Comparison of ENCODE assay signal across 16 cellular contexts in genomic region chr7:137539111-137539715, GRCh38.
DNase-seq lines count a peak whose midpoint lies in the region; ATAC-seq and TF ChIP-seq lines count a peak whose summit lies in the region.
"Had no signal": no experiment of that assay in that cellular context is flagged by ENCODE, and none has a peak within 500 bp of the region (broad histone marks: within the 10 kb centered on the region; RNA-seq: fewer than 3 reads in every experiment).

No MANE protein-coding gene starts in this region.

- peak; percentile 69 for DNase-seq in Daoy (ENCODE audit: low read depth)
- peak; percentile 26 for DNase-seq in LoVo (ENCODE audit: low spot score)
- peak; percentile 74 for DNase-seq in mammary epithelial cell
- peak; percentile 91 for DNase-seq in mesenchymal stem cell
- no peak for DNase-seq in NCI-H345 (lab: John Stamatoyannopoulos, UW)
- DNase-seq in activated gamma-delta T cell (lab: John Stamatoyannopoulos, UW), result no peak
- DNase-seq in retina, result no peak
- DNase-seq: activated CD4-positive, CD25-positive, alpha-beta regulatory T cell treated with anti-CD3 and anti-CD28 coated beads, Interleukin-2, amount 50 U/mL, for 72 hours; activated T-cell treated with anti-CD3 and anti-CD28 coated beads, Interleukin-2, amount 50 U/mL, for 1 hour; CD4-positive, CD25-positive, alpha-beta regulatory T cell; H7; mucosa of descending colon; NCI-H1436; SIG-M5; stimulated activated CD4-positive, alpha-beta T cell treated with anti-CD3 and anti-CD28 coated beads, Interleukin-4, amount 100 ng/mL, for 4 hours had no signal

- peak overlapping the region; percentile 84 for H4K8ac ChIP-seq in mesenchymal stem cell (ENCODE audit: low read length)

- no TSS peak for BruUV-seq in mammary epithelial cell (replicated peaks; lab: Mats Ljungman, UMichigan)

- H3K23ac ChIP-seq in mesenchymal stem cell (ENCODE audit: low read length in 2 of 2), result no peak overlapping the region

- peak overlapping the region; percentile 55 to 87 for H3K4ac ChIP-seq in mesenchymal stem cell (ENCODE audit: low read depth in 1 of 2, low read length in 2 of 2)

- peak overlapping the region; percentile 70 to 98 for H3K18ac ChIP-seq in mesenchymal stem cell (ENCODE audit: low read depth in 1 of 2, low read length in 2 of 2)

- peak overlapping the region; percentile 2 for H4K91ac ChIP-seq in mesenchymal stem cell (ENCODE audit: low read length)

- ATAC-seq in GM21786 (IDR thresholded peaks at IDR 0.05; ENCODE audit: unreplicated experiment), result no peak
- ATAC-seq: mucosa of descending colon had no signal

- H3K79me2 ChIP-seq in mammary epithelial cell (ENCODE audit: insufficient read depth, low read length), result no peaks in the 10 kb centered on the region

- H3K14ac ChIP-seq in mesenchymal stem cell (ENCODE audit: low read length in 2 of 2), result no peak overlapping the region

- H3K4me1 ChIP-seq in mammary epithelial cell (ENCODE audit: insufficient read depth, low read length), result peaks cover 12% of the 10 kb centered on the region
- H3K4me1 ChIP-seq in mesenchymal stem cell (ENCODE audit: control insufficient read depth, insufficient read depth, low read depth, low read length), result peaks cover 3% of the 10 kb centered on the region

- no peak overlapping the region for H2BK15ac ChIP-seq in mesenchymal stem cell (ENCODE audit: low read depth, poor library complexity, severe bottlenecking)

- H2BK5ac ChIP-seq in mesenchymal stem cell (ENCODE audit: low read depth, low read length, poor library complexity, severe bottlenecking), result no peak overlapping the region

- no peaks in the 10 kb centered on the region for H4K20me1 ChIP-seq in mammary epithelial cell (ENCODE audit: insufficient read depth, low read length)

- in situ Hi-C loops in mammary epithelial cell (cut with MboI; ENCODE audit: low sequenced_read_pairs in 2 of 2), result no loop called here

- H2AFZ ChIP-seq in mammary epithelial cell (ENCODE audit: low read depth, low read length) (peak overlapping the region; percentile 66), mesenchymal stem cell (ENCODE audit: low read depth, low read length) (no peak overlapping the region)

- H3K9ac ChIP-seq in mammary epithelial cell (ENCODE audit: insufficient read depth, low read length) (no peak overlapping the region), mesenchymal stem cell (ENCODE audit: low read length) (peak overlapping the region; percentile 71)

- peak overlapping the region; percentile 18 to 63 for H2BK12ac ChIP-seq in mesenchymal stem cell (ENCODE audit: low read length in 2 of 2)

- dilution Hi-C loops in mammary epithelial cell (cut with HindIII; ENCODE audit: low sequenced_read_pairs), result no loop called here

- intact Hi-C loops in mammary epithelial cell (cut with micrococcal nuclease), result no loop called here

- H3K27me3 ChIP-seq in mammary epithelial cell (ENCODE audit: insufficient read depth, low read length) (no peaks in the 10 kb centered on the region), mesenchymal stem cell (ENCODE audit: control insufficient read depth in 1 of 2, insufficient read depth in 1 of 2, low read length in 2 of 2) (no peaks in the 10 kb centered on the region)

- H3K4me3 ChIP-seq in mammary epithelial cell (replicated peaks in 1 of 3; ENCODE audit: insufficient read depth in 1 of 3, low read depth in 2 of 3, low read length in 3 of 3) (no peak overlapping the region), mesenchymal stem cell (ENCODE audit: insufficient read depth in 1 of 2, low read depth in 1 of 2, low read length in 2 of 2) (peak overlapping the region in 1 of 2 experiments; percentile 23)
- H3K4me3 ChIP-seq: mucosa of descending colon had no signal

- WGBS in mammary epithelial cell (ENCODE audit: low coverage, missing lambda C conversion rate), result 60% methylated on average over 3 of the region's 3 CpGs
- 53% methylated on average over 2 of the region's 3 CpGs for WGBS in mesenchymal stem cell

- no peak for TF ChIP-seq CTCF in mammary epithelial cell (conservative IDR thresholded peaks at IDR 0.05 in 1 of 2, IDR thresholded peaks at IDR 0.05 in 1 of 2; ENCODE audit: extremely low read depth in 1 of 2, insufficient read depth in 1 of 2, low read depth in 1 of 2, low read length in 2 of 2)

- H2AK5ac ChIP-seq in mesenchymal stem cell (ENCODE audit: low read length, severe bottlenecking), result peak overlapping the region; percentile 49

- H3K36me3 ChIP-seq in mammary epithelial cell (ENCODE audit: insufficient read depth, low read length) (no peaks in the 10 kb centered on the region), mesenchymal stem cell (ENCODE audit: control insufficient read depth in 1 of 2, insufficient read depth in 2 of 2, low read depth in 1 of 2, low read length in 2 of 2) (no peaks in the 10 kb centered on the region)

- CTCF ChIA-PET in mammary epithelial cell (lab: Charles Lee; ENCODE audit: low non-redundant PET), result no interaction called here

- H3K79me1 ChIP-seq in mesenchymal stem cell (replicated peaks; ENCODE audit: low read length, poor library complexity, severe bottlenecking), result no peaks in the 10 kb centered on the region

- H3K4me2 ChIP-seq in mammary epithelial cell (ENCODE audit: insufficient read depth, low read depth, low read length) (peak overlapping the region; percentile 13), mesenchymal stem cell (ENCODE audit: low read length, poor library complexity, severe bottlenecking) (no peak overlapping the region)

- H3K9me3 ChIP-seq in mammary epithelial cell (replicated peaks; ENCODE audit: insufficient read depth, low read length), result no peaks in the 10 kb centered on the region
- H3K9me3 ChIP-seq in mesenchymal stem cell (ENCODE audit: control insufficient read depth, low read length), result no peaks in the 10 kb centered on the region
- H3K9me3 ChIP-seq: mucosa of descending colon had no signal

- no peak overlapping the region for H3K27ac ChIP-seq in mammary epithelial cell (ENCODE audit: insufficient read depth, low read depth, low read length)
- peak overlapping the region; percentile 69 for H3K27ac ChIP-seq in mesenchymal stem cell (ENCODE audit: low read length, poor library complexity, severe bottlenecking)

- H2BK120ac ChIP-seq in mesenchymal stem cell (ENCODE audit: low read depth, low read length), result peak overlapping the region; percentile 64

Comparison
In these comparisons a context has a peak if more than half of its experiments do, and no peak if none do; other contexts are left out.
1. DNase-seq: peak in Daoy (single experiment), LoVo (single experiment), mammary epithelial cell (single experiment) and mesenchymal stem cell (single experiment); none in NCI-H345 (single experiment), activated gamma-delta T cell (single experiment) and retina (single experiment).